ENCODE assay signal across 6 cellular contexts in the genomic region with DNA sequence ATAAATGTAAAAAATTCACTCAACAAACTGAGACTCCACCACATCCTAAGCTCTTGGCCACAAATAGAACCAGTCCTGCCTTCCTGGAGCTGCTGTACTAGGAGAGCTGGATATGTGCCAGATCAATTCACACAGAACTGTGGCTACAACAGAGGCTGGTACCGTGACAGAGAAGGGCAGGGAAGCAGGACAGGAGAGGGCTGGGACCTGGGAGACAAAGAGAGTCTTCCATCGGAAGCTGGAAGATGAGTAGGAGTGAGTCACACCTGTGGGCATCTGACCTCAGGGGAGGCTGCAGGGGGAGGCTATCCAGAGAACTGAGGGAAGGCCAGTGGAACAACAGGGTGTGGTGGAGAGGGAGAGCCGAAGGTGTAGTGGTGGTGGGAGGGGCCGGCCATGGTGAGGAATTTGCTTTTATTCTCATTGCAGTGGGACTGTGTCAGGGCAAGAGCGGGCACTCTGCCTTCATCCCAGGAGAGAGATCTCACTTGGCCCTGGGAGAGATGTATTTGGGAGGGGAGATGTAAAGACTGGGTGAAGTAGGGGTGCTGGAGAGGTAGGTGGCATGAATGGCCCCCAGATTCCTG. TPM values are rescaled to one million over a fixed set of nuclear protein-coding genes. Genes with fewer than 3 reads are reported as not detected.
DNase-seq lines count a peak whose midpoint lies in the region; ATAC-seq and TF ChIP-seq lines count a peak whose summit lies in the region.

No MANE protein-coding gene starts in this region.

- ATAC-seq in central memory CD8-positive, alpha-beta T cell (replicated peaks; ENCODE audit: extremely low read depth, poor library complexity, severe bottlenecking), result no peak

- no peaks in the 10 kb centered on the region for H3K9me3 Mint-ChIP-seq in T-helper 2 cell treated with Interferon-gamma antibody and Interleukin-4, amounts not matched to agents 5 μg/mL and 100 μg/mL, for 36 hours
- no peaks in the 10 kb centered on the region for H3K9me3 Mint-ChIP-seq in central memory CD8-positive, alpha-beta T cell
- H3K9me3 Mint-ChIP-seq in CD14-positive monocyte, result peaks cover 0 to 2% (median 0%) of the 10 kb centered on the region in 7 donors

- peak overlapping the region; percentile 14 for H2BK12ac ChIP-seq in trophoblast cell (ENCODE audit: low read length)

- H3K27ac ChIP-seq in trophoblast cell (ENCODE audit: low read depth, low read length), result peak overlapping the region; percentile 52

- H3K4me1 Mint-ChIP-seq in T-helper 2 cell treated with Interferon-gamma antibody and Interleukin-4, amounts not matched to agents 5 μg/mL and 100 μg/mL, for 36 hours (ENCODE audit: low read depth), result peaks cover 34% of the 10 kb centered on the region
- H3K4me1 Mint-ChIP-seq in central memory CD8-positive, alpha-beta T cell, result peaks cover 57% of the 10 kb centered on the region
- peaks cover 37% of the 10 kb centered on the region for H3K4me1 Mint-ChIP-seq in CD14-positive monocyte

- H3K23ac ChIP-seq in trophoblast cell (ENCODE audit: low read length), result no peak overlapping the region

- H3K18ac ChIP-seq in trophoblast cell (ENCODE audit: low read length), result peak overlapping the region; percentile 12

- DNase-seq in T-helper 2 cell treated with Interferon-gamma antibody and Interleukin-4, amounts not matched to agents 5 μg/mL and 100 μg/mL, for 36 hours (ENCODE audit: low spot score), result no peak
- DNase-seq in T-helper 2 cell, result no peak
- no peak for DNase-seq in central memory CD8-positive, alpha-beta T cell (ENCODE audit: low spot score in 2 of 2)
- peak; percentile 95 to 96 for DNase-seq in trophoblast cell
- no peak for DNase-seq in CD14-positive monocyte (ENCODE audit: low spot score)
- DNase-seq in stimulated activated CD4-positive, alpha-beta T cell treated with anti-CD3 and anti-CD28 coated beads, Interleukin-4, amount 100 ng/mL, for 4 hours, result no peak

- H3K4me3 ChIP-seq in trophoblast cell (ENCODE audit: low read depth, low read length), result no peak overlapping the region

- no peaks in the 10 kb centered on the region for H3K9me3 ChIP-seq in trophoblast cell (ENCODE audit: insufficient read depth, low read depth, low read length)

- H2BK120ac ChIP-seq in trophoblast cell (ENCODE audit: insufficient read depth, low read length, poor library complexity), result no peak overlapping the region

- no peak overlapping the region for H3K4ac ChIP-seq in trophoblast cell (ENCODE audit: low read depth, low read length)

- no peak for TF ChIP-seq CTCF in CD14-positive monocyte (IDR thresholded peaks at IDR 0.05)

- H3K27me3 ChIP-seq in trophoblast cell (ENCODE audit: insufficient read depth, low read length), result no peaks in the 10 kb centered on the region

- H3K4me3 Mint-ChIP-seq in T-helper 2 cell treated with Interferon-gamma antibody and Interleukin-4, amounts not matched to agents 5 μg/mL and 100 μg/mL, for 36 hours, result no peak overlapping the region
- no peak overlapping the region for H3K4me3 Mint-ChIP-seq in central memory CD8-positive, alpha-beta T cell
- peak overlapping the region in 1 of 2 donors; percentile 40 for H3K4me3 Mint-ChIP-seq in CD14-positive monocyte

- H2AFZ ChIP-seq in trophoblast cell (ENCODE audit: insufficient read depth, low read length, poor library complexity), result no peak overlapping the region

- peak overlapping the region; percentile 12 for H3K27ac Mint-ChIP-seq in T-helper 2 cell treated with Interferon-gamma antibody and Interleukin-4, amounts not matched to agents 5 μg/mL and 100 μg/mL, for 36 hours
- peak overlapping the region; percentile 47 for H3K27ac Mint-ChIP-seq in central memory CD8-positive, alpha-beta T cell (ENCODE audit: low read depth)
- H3K27ac Mint-ChIP-seq in CD14-positive monocyte, result peak overlapping the region in 2 of 7 donors; percentile 67 to 72

- peaks cover 27% of the 10 kb centered on the region for H3K79me1 ChIP-seq in trophoblast cell (ENCODE audit: low read length)

- H4K12ac ChIP-seq in trophoblast cell (ENCODE audit: low read depth, low read length), result no peak overlapping the region

- peak overlapping the region; percentile 3 for H3K4me2 ChIP-seq in trophoblast cell (ENCODE audit: low read length)

- H4K8ac ChIP-seq in trophoblast cell (ENCODE audit: low read depth, low read length), result no peak overlapping the region

- H3K27me3 Mint-ChIP-seq in T-helper 2 cell treated with Interferon-gamma antibody and Interleukin-4, amounts not matched to agents 5 μg/mL and 100 μg/mL, for 36 hours (ENCODE audit: low read depth), result no peaks in the 10 kb centered on the region
- no peaks in the 10 kb centered on the region for H3K27me3 Mint-ChIP-seq in central memory CD8-positive, alpha-beta T cell
- H3K27me3 Mint-ChIP-seq in CD14-positive monocyte (ENCODE audit: low read depth in 3 of 3), result peaks cover 19 to 42% (median 33%) of the 10 kb centered on the region in 3 donors

- intact Hi-C loops in CD14-positive monocyte (cut with micrococcal nuclease), result no loop called here

- peaks cover 32 to 42% of the 10 kb centered on the region in 2 experiments for H3K4me1 ChIP-seq in trophoblast cell (ENCODE audit: control insufficient read depth in 1 of 2, insufficient read depth in 2 of 2, low read length in 2 of 2)

- H2AK5ac ChIP-seq in trophoblast cell (ENCODE audit: low read length), result peak overlapping the region; percentile 29

- H2BK5ac ChIP-seq in trophoblast cell (ENCODE audit: low read depth, low read length, poor library complexity), result no peak overlapping the region

- peak overlapping the region; percentile 13 for H4K91ac ChIP-seq in trophoblast cell (ENCODE audit: low read depth, low read length)

- WGBS in trophoblast cell (ENCODE audit: extremely low coverage, insufficient coverage, insufficient read length), result no CpG with 5 or more reads among the region's 5 CpGs

- no peak overlapping the region for H3K9ac ChIP-seq in trophoblast cell (ENCODE audit: low read length)

- H3K36me3 Mint-ChIP-seq in T-helper 2 cell treated with Interferon-gamma antibody and Interleukin-4, amounts not matched to agents 5 μg/mL and 100 μg/mL, for 36 hours (ENCODE audit: low read depth), result no peaks in the 10 kb centered on the region
- peaks cover 4% of the 10 kb centered on the region for H3K36me3 Mint-ChIP-seq in central memory CD8-positive, alpha-beta T cell (ENCODE audit: insufficient read depth)
- H3K36me3 Mint-ChIP-seq in CD14-positive monocyte, result peaks cover 0 to 9% of the 10 kb centered on the region in 2 donors

- H3K36me3 ChIP-seq in trophoblast cell (ENCODE audit: control insufficient read depth in 1 of 2, insufficient read depth in 2 of 2, low read length in 2 of 2), result no peaks in the 10 kb centered on the region

- peaks cover 6% of the 10 kb centered on the region for H3K79me2 ChIP-seq in trophoblast cell (ENCODE audit: control insufficient read depth, insufficient read depth, low read length, poor library complexity)

- no peak overlapping the region for H3K14ac ChIP-seq in trophoblast cell (ENCODE audit: low read length)

RNA-seq across cellular contexts. Expression of gene LTBP3, which starts 1.9 kb away (rescaled TPM):
- polyA plus RNA-seq in trophoblast cell (2013), result 36.2 and 40.2 TPM in 2 replicates
- polyA plus RNA-seq in CD14-positive monocyte, result 1 to 10 TPM; 3.4 to 4.6 TPM

RNA-seq across cellular contexts. Expression of gene ZNRD2, which starts 10.2 kb away (rescaled TPM):
- polyA plus RNA-seq in trophoblast cell (2013), result 88.8 and 89.4 TPM in 2 replicates
- polyA plus RNA-seq in CD14-positive monocyte, result 10 to 100 TPM; 48.5 to 56.2 TPM

RNA-seq across cellular contexts. Expression of gene FAM89B, which starts 12.3 kb away (rescaled TPM):
- polyA plus RNA-seq in trophoblast cell (2013), result 71.6 and 72.3 TPM in 2 replicates
- 100 to 1,000 TPM in 1 of 2 donors, 10 to 100 TPM in 1; 70.8 to 139 TPM for polyA plus RNA-seq in CD14-positive monocyte

RNA-seq across cellular contexts. Expression of gene EHBP1L1, which starts 15.8 kb away (rescaled TPM):
- polyA plus RNA-seq in trophoblast cell (2013), result 12.5 and 13.2 TPM in 2 replicates
- polyA plus RNA-seq in CD14-positive monocyte, result 10 to 100 TPM; 29.6 to 42.6 TPM

RNA-seq across cellular contexts. Expression of gene SCYL1, which starts 35.2 kb away (rescaled TPM):
- 117 and 118 TPM in 2 replicates for polyA plus RNA-seq in trophoblast cell (2013)
- 10 to 100 TPM; 18.6 to 29.7 TPM for polyA plus RNA-seq in CD14-positive monocyte

Comparison
In these comparisons a context has a peak if more than half of its experiments do, and no peak if none do; other contexts are left out.
1. DNase-seq: peak in trophoblast cell (2 of 2); none in T-helper 2 cell treated with Interferon-gamma antibody and Interleukin-4, amounts not matched to agents 5 μg/mL and 100 μg/mL, for 36 hours (single experiment), T-helper 2 cell (0 of 5), central memory CD8-positive, alpha-beta T cell (0 of 2), CD14-positive monocyte (single experiment) and stimulated activated CD4-positive, alpha-beta T cell treated with anti-CD3 and anti-CD28 coated beads, Interleukin-4, amount 100 ng/mL, for 4 hours (0 of 2).